In the genomic region with DNA sequence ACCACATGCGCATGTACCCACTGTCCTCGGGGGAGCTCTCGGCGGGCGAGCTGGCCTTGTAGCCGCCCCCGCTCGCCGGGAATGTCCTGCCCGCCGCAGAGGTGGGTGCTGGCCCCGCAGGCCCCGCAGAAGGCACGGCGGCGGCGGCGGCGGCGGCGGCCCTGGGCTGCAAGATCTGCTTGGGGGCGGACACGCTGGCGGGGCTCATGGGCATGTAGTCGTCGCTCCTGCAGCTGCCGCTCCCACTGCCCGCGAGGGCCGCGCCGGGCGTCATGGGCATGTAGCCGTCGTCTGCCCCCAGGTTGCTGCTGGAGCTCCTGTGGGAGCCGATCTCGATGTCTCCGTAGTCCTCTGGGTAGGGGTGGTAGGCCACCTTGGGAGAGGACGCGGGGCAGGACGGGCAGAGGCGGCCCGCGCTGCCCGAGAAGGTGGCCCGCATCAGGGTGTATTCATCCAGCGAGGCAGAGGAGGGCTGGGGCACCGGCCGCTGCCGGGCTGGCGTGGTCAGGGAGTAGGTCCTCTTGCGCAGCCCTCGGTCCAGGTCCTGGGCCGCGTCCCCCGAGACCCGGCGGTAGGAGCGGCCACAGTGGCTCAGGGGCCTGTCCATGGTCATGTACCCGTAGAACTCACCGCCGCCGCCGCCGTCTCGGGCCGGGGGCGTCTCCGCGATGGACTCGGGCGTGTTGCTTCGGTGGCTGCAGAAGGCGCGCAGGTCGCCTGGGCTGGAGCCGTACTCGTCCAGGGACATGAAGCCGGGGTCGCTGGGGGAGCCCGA, we compare ENCODE assay signal across 8 cellular contexts. TPM values are rescaled to one million over a fixed set of nuclear protein-coding genes. Genes with fewer than 3 reads are reported as not detected.
DNase-seq lines count a peak whose midpoint lies in the region; ATAC-seq and TF ChIP-seq lines count a peak whose summit lies in the region.

No MANE protein-coding gene starts in this region.

- H3K4me3 ChIP-seq in BE2C (ENCODE audit: low read depth, low read length) (peak overlapping the region; percentile 87), Panc1 (ENCODE audit: low read depth in 2 of 2, low read length in 2 of 2) (peak overlapping the region; percentile 14 to 49; a peak in 2 of 4 replicates), esophagus squamous epithelium (peak overlapping the region; percentile 36 to 84 (median 64)), ovary (peak overlapping the region; percentile 68)

- intact Hi-C loops in Panc1 (cut with micrococcal nuclease; ENCODE audit: unreplicated experiment) (loop anchor here (5.0 kb wide), 3 partner anchors 512 to 822 kb away; no protein-coding TSS in a partner anchor), esophagus squamous epithelium (cut with DNase I) (loop anchor here (5.0 kb wide), 2 partner anchors 323 to 637 kb away; no protein-coding TSS in a partner anchor), ovary (cut with DNase I) (loop anchor here in 3 of 4 donors (5.0 to 10.0 kb wide), 3 partner anchors 629 to 819 kb away; no protein-coding TSS in a partner anchor)

- WGBS in esophagus squamous epithelium, 2 donors = 98% methylated on average over 20 of the region's 81 CpGs; no CpG with 5 or more reads in 1 of the 2 donors
- 57 to 69% (median 62%) methylated on average over 41 to 81 of the region's 81 CpGs for WGBS in ovary, 3 donors

- no TSS peak for BruUV-seq in Panc1 (replicated peaks; lab: Mats Ljungman, UMichigan)

- no peak overlapping the region for H3K27ac ChIP-seq in Panc1 (ENCODE audit: low read length)
- peak overlapping the region; percentile 40 to 99 (median 90) for H3K27ac ChIP-seq in esophagus squamous epithelium
- peak overlapping the region; percentile 15 to 49 for H3K27ac ChIP-seq in ovary

- H3K9me3 ChIP-seq in BE2C (no peaks in the 10 kb centered on the region), Panc1 (ENCODE audit: control insufficient read depth, insufficient read depth, low read depth, low read length) (no peaks in the 10 kb centered on the region), esophagus squamous epithelium (no peaks in the 10 kb centered on the region), ovary (no peaks in the 10 kb centered on the region)

- POLR2A ChIA-PET in Panc1 (lab: Charles Lee) = no interaction called here

- ATAC-seq in Panc1 = peak; percentile 4; the same call in 1 of the 2 replicates
- no peak for ATAC-seq in GM19023 (IDR thresholded peaks at IDR 0.05; ENCODE audit: unreplicated experiment)

- in situ Hi-C loops in Panc1 (cut with HindIII; ENCODE audit: low pct_unique_long_range_greater_than_20kb, low sequenced_read_pairs) = no loop called here
- in situ Hi-C loops in ACHN (cut with HindIII; ENCODE audit: low pct_ligation_motif_present, low pct_unique_long_range_greater_than_20kb, low sequenced_read_pairs) = no loop called here

- no peak for TF ChIP-seq EP300 in ovary (IDR thresholded peaks at IDR 0.05)

- H3K27me3 ChIP-seq in BE2C = peaks cover 30% of the 10 kb centered on the region
- no peaks in the 10 kb centered on the region for H3K27me3 ChIP-seq in Panc1 (ENCODE audit: control insufficient read depth, insufficient read depth, low read length)
- H3K27me3 ChIP-seq in esophagus squamous epithelium = peaks cover 0 to 15% (median 0%) of the 10 kb centered on the region in 4 donors
- H3K27me3 ChIP-seq in ovary = no peaks in the 10 kb centered on the region

- TF ChIP-seq CTCF in BE2C (IDR thresholded peaks at IDR 0.05; ENCODE audit: low read depth, low read length) = no peak
- TF ChIP-seq CTCF in Panc1 (IDR thresholded peaks at IDR 0.05) = no peak
- TF ChIP-seq CTCF in esophagus squamous epithelium (IDR thresholded peaks at IDR 0.05) = no peak
- no peak for TF ChIP-seq CTCF in ovary (IDR thresholded peaks at IDR 0.05)

- CTCF ChIA-PET in Panc1 (lab: Charles Lee) = no interaction called here

- H3K36me3 ChIP-seq in BE2C = peaks cover 14% of the 10 kb centered on the region
- H3K36me3 ChIP-seq in Panc1 (ENCODE audit: control insufficient read depth, insufficient read depth, low read length) = no peaks in the 10 kb centered on the region
- H3K36me3 ChIP-seq in esophagus squamous epithelium = peaks cover 10 to 31% (median 16%) of the 10 kb centered on the region in 3 donors
- H3K36me3 ChIP-seq in ovary = no peaks in the 10 kb centered on the region

- no peaks in the 10 kb centered on the region; the same call in none of the 2 replicates for H3K4me1 ChIP-seq in BE2C
- H3K4me1 ChIP-seq in Panc1 (ENCODE audit: control insufficient read depth, insufficient read depth, low read length) = peaks cover 6% of the 10 kb centered on the region
- H3K4me1 ChIP-seq in esophagus squamous epithelium = peaks cover 7 to 83% (median 31%) of the 10 kb centered on the region in 3 donors
- peaks cover 24% of the 10 kb centered on the region for H3K4me1 ChIP-seq in ovary (ENCODE audit: insufficient read depth)

- TF ChIP-seq POLR2A in esophagus squamous epithelium (IDR thresholded peaks at IDR 0.05) = no peak
- no peak for TF ChIP-seq POLR2A in ovary (IDR thresholded peaks at IDR 0.05)

- DNase-seq in BE2C (peak; percentile 63), Panc1 (ENCODE audit: low read depth, low spot score) (no peak), esophagus squamous epithelium (lab: John Stamatoyannopoulos, UW) (no peak), ovary (peak in 4 of 5 donors; percentile 21 to 50 (median 41)), ACHN (no peak), NCI-H2081 treated with DMSO at 0.1 percent for 48 hours (lab: John Stamatoyannopoulos, UW) (no peak), occipital lobe (lab: John Stamatoyannopoulos, UW) (no peak)

RNA-seq across cellular contexts. Expression of a gene that starts 2.4 kb away (rescaled TPM):
- polyA plus RNA-seq in BE2C (2012; ENCODE audit: insufficient read depth, insufficient read length, low read depth) = 28.7 TPM
- total RNA-seq in Panc1 (2021; ENCODE audit: unreplicated experiment) = 5.9 TPM
- polyA plus RNA-seq in Panc1 (2012; ENCODE audit: insufficient read length) = 4.7 TPM
- total RNA-seq in esophagus squamous epithelium = 10 to 100 TPM in 1 of 4 donors, 1 to 10 TPM in 3; 5.0 to 24.6 (median 7.5) TPM
- total RNA-seq in ovary = 10 to 100 TPM; 19.3 to 40.9 (median 29.3) TPM
- polyA plus RNA-seq in ovary = 10 to 100 TPM; 14.6 to 20.5 TPM
- 12.8 TPM for total RNA-seq in occipital lobe

Comparison
In these comparisons a context has a peak if more than half of its experiments do, and no peak if none do; other contexts are left out.
1. DNase-seq: peak in BE2C (single experiment) and ovary (4 of 5); none in Panc1 (single experiment), esophagus squamous epithelium (single experiment), ACHN (single experiment), NCI-H2081 treated with DMSO at 0.1 percent for 48 hours (single experiment) and occipital lobe (single experiment).
2. H3K4me3 ChIP-seq: peak in every context shown above with its lines; median percentile 87 in BE2C; 68 in ovary; 64 in esophagus squamous epithelium; 32 in Panc1.